In the genomic region with DNA sequence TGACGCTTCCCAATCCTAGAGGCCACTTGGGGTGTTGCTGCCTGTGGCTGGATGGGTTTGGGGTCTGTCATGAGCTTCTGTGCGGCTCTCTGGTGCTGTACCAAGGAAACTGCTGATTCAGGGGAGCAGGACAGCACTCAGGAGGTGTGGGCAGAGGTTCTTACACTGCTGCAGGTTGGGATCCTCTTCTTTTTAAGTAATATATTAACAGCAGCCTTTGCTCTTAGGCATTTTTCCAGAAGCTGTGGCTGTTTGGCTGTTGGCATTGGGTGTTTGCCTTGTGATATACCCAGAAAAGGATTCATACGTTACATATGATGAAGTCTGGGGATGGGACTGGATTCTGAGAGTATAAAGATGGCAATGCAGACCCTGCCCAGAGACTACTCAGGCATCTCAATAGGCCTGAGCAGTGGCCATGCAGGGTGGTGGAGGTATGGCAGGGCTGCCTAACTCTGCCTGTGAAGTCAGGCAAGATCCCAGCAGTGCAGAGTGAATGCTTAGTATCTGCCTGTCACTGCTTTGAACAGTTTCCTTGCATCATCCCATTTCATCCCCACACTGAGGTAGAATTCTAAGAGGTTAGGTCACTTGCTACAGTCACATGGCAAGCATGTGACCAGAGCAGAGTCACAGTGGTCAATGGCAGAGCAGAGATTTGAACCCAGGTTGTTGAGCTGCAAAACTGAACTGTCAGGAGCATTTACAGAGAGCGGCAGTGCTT, we compare ENCODE assay signal across 1 cellular context.
TF ChIP-seq lines count a peak whose summit lies in the region.

No MANE protein-coding gene starts in this region.

TF ChIP-seq in H1, 55 proteins besides CTCF, POLR2A, EP300 and RAD21:
- TF ChIP-seq FOSL1 (IDR thresholded peaks at IDR 0.05; ENCODE audit: insufficient read depth, low read depth, low read length) (no peak), SIN3A (conservative IDR thresholded peaks at IDR 0.05 in 1 of 2, IDR thresholded peaks at IDR 0.05 in 1 of 2; ENCODE audit: low read depth in 1 of 2, low read length in 2 of 2) (no peak), CTBP2 (IDR thresholded peaks at IDR 0.05; ENCODE audit: borderline replicate concordance, insufficient read depth, insufficient read length, low read length) (no peak), CHD2 (IDR thresholded peaks at IDR 0.05; ENCODE audit: low read length) (no peak), BRCA1 (IDR thresholded peaks at IDR 0.05; ENCODE audit: low read depth, low read length) (no peak), NANOG (IDR thresholded peaks at IDR 0.05; ENCODE audit: insufficient read depth, low read depth, low read length, poor library complexity, severe bottlenecking) (no peak), SRF (IDR thresholded peaks at IDR 0.05; ENCODE audit: low read depth, low read length) (no peak), KDM5A (IDR thresholded peaks at IDR 0.05; ENCODE audit: low read length) (no peak)
